In the genomic region with DNA sequence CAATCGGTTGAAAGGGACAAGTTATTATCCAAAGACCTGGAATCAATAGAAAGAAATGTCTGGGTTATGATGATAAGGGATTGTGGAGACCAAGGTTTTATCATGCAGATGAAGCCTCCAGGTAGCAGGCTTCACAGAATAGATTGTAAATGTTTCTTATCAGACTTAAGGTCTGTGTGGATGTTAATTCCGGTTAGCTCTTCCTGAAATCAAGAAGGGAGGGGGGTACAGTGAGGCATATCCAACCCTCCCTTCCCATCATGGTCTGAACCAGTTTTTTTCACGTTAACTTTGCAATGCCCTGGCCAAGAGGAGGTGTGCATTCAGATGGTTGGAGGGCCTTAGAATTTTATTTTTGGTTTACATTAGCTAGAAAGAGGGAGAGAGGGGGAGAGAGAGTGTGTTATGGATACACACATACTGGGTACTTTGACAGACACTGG, we compare ENCODE assay signal across 18 cellular contexts. TPM values are rescaled to one million over a fixed set of nuclear protein-coding genes. Genes with fewer than 3 reads are reported as not detected.
DNase-seq lines count a peak whose midpoint lies in the region; ATAC-seq and TF ChIP-seq lines count a peak whose summit lies in the region.
"Had no signal": no experiment of that assay in that cellular context is flagged by ENCODE, and none has a peak within 500 bp of the region (broad histone marks: within the 10 kb centered on the region; RNA-seq: fewer than 3 reads in every experiment).

No MANE protein-coding gene starts in this region.

- no peak overlapping the region for H3K4ac ChIP-seq in trophoblast cell (ENCODE audit: low read depth, low read length)

- H3K14ac ChIP-seq in trophoblast cell (ENCODE audit: low read length), result peak overlapping the region; percentile 94

- no peak overlapping the region for H2AK5ac ChIP-seq in trophoblast cell (ENCODE audit: low read length)

- 49 to 54% methylated on average over 3 of the region's 3 CpGs for WGBS in body of pancreas, 2 donors
- WGBS in trophoblast cell (ENCODE audit: extremely low coverage, insufficient coverage, insufficient read length), result no CpG with 5 or more reads among the region's 3 CpGs

- no peak overlapping the region for H3K4me3 Mint-ChIP-seq in GM23338
- H3K4me3 Mint-ChIP-seq: CD14-positive monocyte had no signal

- H3K4me1 ChIP-seq in GM23338 (ENCODE audit: insufficient read depth) (peaks cover 48% of the 10 kb centered on the region), SJCRH30 (peaks cover 44% of the 10 kb centered on the region), body of pancreas (peaks cover 75% of the 10 kb centered on the region), trophoblast cell (ENCODE audit: control insufficient read depth in 1 of 2, insufficient read depth in 2 of 2, low read length in 2 of 2) (peaks cover 17 to 18% of the 10 kb centered on the region in 2 experiments)

- H3K4me2 ChIP-seq in GM23338 (peak overlapping the region; percentile 67), trophoblast cell (ENCODE audit: low read length) (no peak overlapping the region)

- H3K18ac ChIP-seq in trophoblast cell (ENCODE audit: low read length), result peak overlapping the region; percentile 73

- peaks cover 32% of the 10 kb centered on the region for H3K4me1 Mint-ChIP-seq in GM23338

- no peak overlapping the region for H3K23ac ChIP-seq in trophoblast cell (ENCODE audit: low read length)

- H3K36me3 ChIP-seq in GM23338 (ENCODE audit: insufficient read depth), result no peaks in the 10 kb centered on the region
- H3K36me3 ChIP-seq in SJCRH30, result no peaks in the 10 kb centered on the region
- H3K36me3 ChIP-seq in body of pancreas (replicated peaks in 1 of 2; ENCODE audit: insufficient read depth in 1 of 2, low read depth in 2 of 2), result no peaks in the 10 kb centered on the region
- no peaks in the 10 kb centered on the region for H3K36me3 ChIP-seq in trophoblast cell (ENCODE audit: control insufficient read depth in 1 of 2, insufficient read depth in 2 of 2, low read length in 2 of 2)
- H3K36me3 ChIP-seq: MG63 had no signal

- intact Hi-C loops in body of pancreas (cut with DNase I), result no loop called here

- no peaks in the 10 kb centered on the region for H3K9me3 ChIP-seq in SJCRH30 (replicated peaks)
- no peaks in the 10 kb centered on the region for H3K9me3 ChIP-seq in body of pancreas
- peaks cover 2% of the 10 kb centered on the region for H3K9me3 ChIP-seq in trophoblast cell (ENCODE audit: insufficient read depth, low read depth, low read length)
- H3K9me3 ChIP-seq: MG63 had no signal

- H2BK12ac ChIP-seq in trophoblast cell (ENCODE audit: low read length), result peak overlapping the region; percentile 99

- H3K9me2 ChIP-seq in GM23338 (ENCODE audit: insufficient read depth), result no peaks in the 10 kb centered on the region

- H4K8ac ChIP-seq in trophoblast cell (ENCODE audit: low read depth, low read length), result peak overlapping the region; percentile 10

- peaks cover 29% of the 10 kb centered on the region for H3K79me1 ChIP-seq in trophoblast cell (ENCODE audit: low read length)

- TF ChIP-seq CTCF in GM23338 (conservative IDR thresholded peaks at IDR 0.05; ENCODE audit: low read depth in 2 of 2) (no peak), body of pancreas (IDR thresholded peaks at IDR 0.05) (no peak)

- TF ChIP-seq POLR2A in body of pancreas (IDR thresholded peaks at IDR 0.05), result no peak

- H2BK120ac ChIP-seq in trophoblast cell (ENCODE audit: insufficient read depth, low read length, poor library complexity), result peak overlapping the region; percentile 94

- no peak for DNase-seq in GM23338 (ENCODE audit: low spot score)
- DNase-seq in SJCRH30, result no peak
- DNase-seq in body of pancreas, result no peak
- no peak for DNase-seq in trophoblast cell
- DNase-seq in NCI-H2029 (lab: John Stamatoyannopoulos, UW), result no peak
- DNase-seq: GOT3, Karpas-422, NCI-H1092, NCI-H146, NCI-H2081 treated with DMSO at 0.1 percent for 48 hours, NCI-H510A treated with DMSO at 0.1 percent for 48 hours, SHP77 had no signal

- peaks cover 18% of the 10 kb centered on the region for H3K27me3 Mint-ChIP-seq in GM23338 (ENCODE audit: insufficient read depth, low read depth, poor library complexity)

- peaks cover 5% of the 10 kb centered on the region for H3K9me3 Mint-ChIP-seq in GM23338

- H2AFZ ChIP-seq in GM23338, result peak overlapping the region; percentile 63; the same call in 1 of the 2 replicates
- no peak overlapping the region for H2AFZ ChIP-seq in trophoblast cell (ENCODE audit: insufficient read depth, low read length, poor library complexity)

- no peak overlapping the region for H3K9ac ChIP-seq in trophoblast cell (ENCODE audit: low read length)

- H3K27me3 ChIP-seq in GM23338 (ENCODE audit: insufficient read depth) (0 out of 2 replicates have a peak, but pooled peaks cover 2% of the 10 kb centered on the region), SJCRH30 (no peaks in the 10 kb centered on the region), body of pancreas (no peaks in the 10 kb centered on the region), trophoblast cell (ENCODE audit: insufficient read depth, low read length) (no peaks in the 10 kb centered on the region)
- H3K27me3 ChIP-seq: MG63 had no signal

- H3K79me2 ChIP-seq in GM23338 (replicated peaks; ENCODE audit: insufficient read depth) (no peaks in the 10 kb centered on the region), trophoblast cell (ENCODE audit: control insufficient read depth, insufficient read depth, low read length, poor library complexity) (peaks cover 1% of the 10 kb centered on the region)

- no peak overlapping the region for H4K12ac ChIP-seq in trophoblast cell (ENCODE audit: low read depth, low read length)

- H3F3A ChIP-seq in GM23338 (replicated peaks; ENCODE audit: low read depth), result no peaks in the 10 kb centered on the region; the same call in 1 of the 2 replicates

- no peaks in the 10 kb centered on the region for H4K20me1 ChIP-seq in GM23338 (replicated peaks; ENCODE audit: insufficient read depth)

- peak overlapping the region; percentile 92 for H4K91ac ChIP-seq in trophoblast cell (ENCODE audit: low read depth, low read length)

- peaks cover 3% of the 10 kb centered on the region; the same call in 2 of the 3 replicates for H3K36me3 Mint-ChIP-seq in GM23338 (ENCODE audit: low read depth)
- H3K36me3 Mint-ChIP-seq: CD14-positive monocyte had no signal

- ATAC-seq in GM23338 (no peak), body of pancreas (no peak), HG03571 (IDR thresholded peaks at IDR 0.05; ENCODE audit: unreplicated experiment) (no peak), GM19324 (IDR thresholded peaks at IDR 0.05; ENCODE audit: low FRiP score, unreplicated experiment) (no peak)
- ATAC-seq: HepG2 had no signal

- H3K27ac ChIP-seq in GM23338 (ENCODE audit: low read depth), result no peak overlapping the region
- peak overlapping the region; percentile 99 for H3K27ac ChIP-seq in SJCRH30
- H3K27ac ChIP-seq in body of pancreas, result peak overlapping the region in 3 of 4 donors; percentile 10 to 15 (median 14)
- H3K27ac ChIP-seq in trophoblast cell (ENCODE audit: low read depth, low read length), result peak overlapping the region; percentile 92

- H3K4me3 ChIP-seq in GM23338 (no peak overlapping the region), SJCRH30 (no peak overlapping the region), body of pancreas (no peak overlapping the region), trophoblast cell (ENCODE audit: low read depth, low read length) (no peak overlapping the region)
- H3K4me3 ChIP-seq: MG63 had no signal

- H3K27ac Mint-ChIP-seq in GM23338, result no peak overlapping the region
- H3K27ac Mint-ChIP-seq: CD14-positive monocyte had no signal

- peak overlapping the region; percentile 98 for H2BK5ac ChIP-seq in trophoblast cell (ENCODE audit: low read depth, low read length, poor library complexity)

TF ChIP-seq in GM23338, 12 proteins besides CTCF, POLR2A, EP300 and RAD21 (continues in another document):
- TF ChIP-seq ZNF114 (CRISPR knock-in tag; IDR thresholded peaks at IDR 0.05), result no peak

RNA-seq across cellular contexts. Expression of gene LRRC61, which starts 9.8 kb away (rescaled TPM):
- total RNA-seq in GM23338 (2014; rRNA removed; shearing (Covaris generic)), result 67.6 and 75.2 TPM in 2 replicates
- 29.7 and 34.7 TPM in 2 replicates for polyA plus RNA-seq in GM23338 (2016; fragmentation: Nextera tagmentation; extraction: Ambion mirVana)
- total RNA-seq in SJCRH30 (2014; rRNA removed; shearing (Covaris generic)), result not detected in 2 replicates
- 10 to 100 TPM in 1 of 2 donors, 1 to 10 TPM in 1; 4.9 to 25.2 TPM for total RNA-seq in body of pancreas
- polyA plus RNA-seq in trophoblast cell (2013), result 0.15 and 0.32 TPM in 2 replicates

RNA-seq across cellular contexts. Expression of gene ACTR3C, which starts 10.0 kb away (rescaled TPM):
- total RNA-seq in GM23338 (2014; rRNA removed; shearing (Covaris generic)), result 1.5 and 5.8 TPM in 2 replicates
- 1.8 and 3.5 TPM in 2 replicates for polyA plus RNA-seq in GM23338 (2016; fragmentation: Nextera tagmentation; extraction: Ambion mirVana)
- total RNA-seq in SJCRH30 (2014; rRNA removed; shearing (Covaris generic)), result 1.7 and 4.6 TPM in 2 replicates
- 10 to 100 TPM; 35.5 to 69.9 TPM for total RNA-seq in body of pancreas
- 0.03 and 0.11 TPM in 2 replicates for polyA plus RNA-seq in trophoblast cell (2013)

RNA-seq across cellular contexts. Expression of gene RARRES2, which starts 28.0 kb away (rescaled TPM):
- 164 and 169 TPM in 2 replicates for total RNA-seq in GM23338 (2014; rRNA removed; shearing (Covaris generic))
- polyA plus RNA-seq in GM23338 (2016; fragmentation: Nextera tagmentation; extraction: Ambion mirVana), result 314 and 317 TPM in 2 replicates
- total RNA-seq in SJCRH30 (2014; rRNA removed; shearing (Covaris generic)), result 68.1 and 89.7 TPM in 2 replicates
- total RNA-seq in body of pancreas, result 100 to 1,000 TPM; 245 to 400 TPM
- 149 and 152 TPM in 2 replicates for polyA plus RNA-seq in trophoblast cell (2013)
- total RNA-seq: A673 had no signal
- polyA plus RNA-seq: CD14-positive monocyte had no signal

RNA-seq across cellular contexts. Expression of gene REPIN1, which starts 55.2 kb away (rescaled TPM):
- 143 and 156 TPM in 2 replicates for total RNA-seq in GM23338 (2014; rRNA removed; shearing (Covaris generic))
- 29.2 and 29.8 TPM in 2 replicates for polyA plus RNA-seq in GM23338 (2016; fragmentation: Nextera tagmentation; extraction: Ambion mirVana)
- total RNA-seq in SJCRH30 (2014; rRNA removed; shearing (Covaris generic)), result 174 and 183 TPM in 2 replicates
- 100 to 1,000 TPM in 1 of 2 donors, 10 to 100 TPM in 1; 77.0 to 117 TPM for total RNA-seq in body of pancreas
- polyA plus RNA-seq in trophoblast cell (2013), result 165 and 168 TPM in 2 replicates
